Comparison of ENCODE assay signal across 8 cellular contexts in genomic region chr11:74749965-74750296, GRCh38. TPM values are rescaled to one million over a fixed set of nuclear protein-coding genes. Genes with fewer than 3 reads are reported as not detected.
A peak's percentile ranks its signal among the peaks of the same experiment; 100 is the strongest.
DNase-seq lines count a peak whose midpoint lies in the region; ATAC-seq and TF ChIP-seq lines count a peak whose summit lies in the region.

No MANE protein-coding gene starts in this region.

- H3K4me3 ChIP-seq in GM06990 (replicated peaks; ENCODE audit: low read depth, low read length) (peak overlapping the region; percentile 73), esophagus muscularis mucosa (peak overlapping the region; percentile 87 to 91 (median 87)), psoas muscle (peak overlapping the region; percentile 98)

- TF ChIP-seq EP300 in esophagus muscularis mucosa (IDR thresholded peaks at IDR 0.05): no peak

- no peak for TF ChIP-seq CTCF in GM06990 (IDR thresholded peaks at IDR 0.05; ENCODE audit: insufficient read depth, low read length, poor library complexity, severe bottlenecking)
- no peak for TF ChIP-seq CTCF in RWPE1 (conservative IDR thresholded peaks at IDR 0.05; ENCODE audit: low read depth)
- no peak for TF ChIP-seq CTCF in esophagus muscularis mucosa (IDR thresholded peaks at IDR 0.05)
- no peak for TF ChIP-seq CTCF in psoas muscle (IDR thresholded peaks at IDR 0.05)

- ATAC-seq in psoas muscle (no peak), HG03108 (IDR thresholded peaks at IDR 0.05; ENCODE audit: unreplicated experiment) (no peak)

- H3K9me3 ChIP-seq in esophagus muscularis mucosa (no peaks in the 10 kb centered on the region), psoas muscle (no peaks in the 10 kb centered on the region)

- intact Hi-C loops in esophagus muscularis mucosa (cut with DNase I): loop anchor here (10.0 kb wide), 1 partner anchor 355 kb away; the partner anchor contains the start of gene PGM2L1
- intact Hi-C loops in psoas muscle (cut with DNase I): no loop called here

- 20% methylated on average over 2 of the region's 2 CpGs for WGBS in esophagus muscularis mucosa
- WGBS in psoas muscle, 3 donors: 3 to 10% (median 8%) methylated on average over 2 of the region's 2 CpGs

- H3K36me3 ChIP-seq in GM06990 (ENCODE audit: control insufficient read depth, insufficient read depth, low read length): no peaks in the 10 kb centered on the region
- H3K36me3 ChIP-seq in esophagus muscularis mucosa: no peaks in the 10 kb centered on the region
- no peaks in the 10 kb centered on the region for H3K36me3 ChIP-seq in psoas muscle (ENCODE audit: insufficient read depth in 1 of 2, low read depth in 1 of 2)

- no peak for TF ChIP-seq POLR2A in esophagus muscularis mucosa (IDR thresholded peaks at IDR 0.05; ENCODE audit: low read depth)

- H3K27me3 ChIP-seq in GM06990 (replicated peaks; ENCODE audit: control insufficient read depth, insufficient read depth, low read length) (no peaks in the 10 kb centered on the region), esophagus muscularis mucosa (no peaks in the 10 kb centered on the region), psoas muscle (ENCODE audit: insufficient read depth in 3 of 3, low read length in 2 of 3) (no peaks in the 10 kb centered on the region)

- CTCF ChIA-PET in RWPE1 (lab: Yijun Ruan, JAX): interaction anchor here (0.7 kb wide), 1 partner anchor 938 kb away, joined by 3 read pairs; no protein-coding TSS in a partner anchor

- peaks cover 20 to 68% (median 59%) of the 10 kb centered on the region in 4 donors for H3K4me1 ChIP-seq in esophagus muscularis mucosa
- H3K4me1 ChIP-seq in psoas muscle: peaks cover 33% of the 10 kb centered on the region

- DNase-seq in GM06990 (ENCODE audit: extremely low read depth, insufficient read length): no peak
- no peak for DNase-seq in RWPE1 (ENCODE audit: low spot score)
- no peak for DNase-seq in esophagus muscularis mucosa (ENCODE audit: extremely low spot score)
- no peak for DNase-seq in psoas muscle
- DNase-seq in SHP77 treated with DMSO at 0.1 percent for 48 hours (lab: John Stamatoyannopoulos, UW): no peak
- no peak for DNase-seq in NK-92 (lab: John Stamatoyannopoulos, UW; ENCODE audit: unreplicated experiment)
- no peak for DNase-seq in CD1c-positive myeloid dendritic cell (ENCODE audit: extremely low spot score)

- POLR2A ChIA-PET in RWPE1 (lab: Yijun Ruan, JAX; ENCODE audit: low non-redundant PET): no interaction called here

- H3K27ac ChIP-seq in RWPE1 (peak overlapping the region; percentile 93), esophagus muscularis mucosa (replicated peaks in 1 of 4) (peak overlapping the region; percentile 92 to 97 (median 96)), psoas muscle (peak overlapping the region; percentile 96)

RNA-seq across cellular contexts. Expression of gene RNF169, which starts 1.3 kb away (rescaled TPM):
- total RNA-seq in esophagus muscularis mucosa (10 to 100 TPM; 16.2 to 26.6 (median 20.6) TPM), psoas muscle (10 to 100 TPM; 14.0 to 15.9 (median 14.8) TPM)
- 1 to 10 TPM; 3.9 to 5.8 (median 5.1) TPM for polyA plus RNA-seq in psoas muscle

RNA-seq across cellular contexts. Expression of gene CHRDL2, which starts 18.7 kb away (rescaled TPM):
- total RNA-seq in esophagus muscularis mucosa: under 1 TPM in 2 of 4 donors, not detected in 2; 0.40 to 0.50 TPM
- total RNA-seq in psoas muscle: 10 to 100 TPM in 3 of 4 donors, 1 to 10 TPM in 1; 2.2 to 14.1 (median 12.7) TPM
- polyA plus RNA-seq in psoas muscle: 1 to 10 TPM in 1 of 3 donors, under 1 TPM in 2; 0.39 to 3.1 (median 0.61) TPM
